ENCODE assay signal across 8 cellular contexts in genomic region chr17:75404739-75405364, GRCh38. TPM values are rescaled to one million over a fixed set of nuclear protein-coding genes. Genes with fewer than 3 reads are reported as not detected.
DNase-seq lines count a peak whose midpoint lies in the region; ATAC-seq and TF ChIP-seq lines count a peak whose summit lies in the region.

No MANE protein-coding gene starts in this region.

- TF ChIP-seq CTCF in endothelial cell (IDR thresholded peaks at IDR 0.05; ENCODE audit: unreplicated experiment): no peak

- DNase-seq in NCI-H460 (ENCODE audit: extremely low read depth, low read depth): peak; percentile 7
- peak; percentile 34 to 47 (median 38) for DNase-seq in activated CD8-positive, alpha-beta memory T cell treated with anti-CD3 and anti-CD28 coated beads for 48 hours (ENCODE audit: low read depth in 2 of 3, low spot score in 2 of 3)
- DNase-seq in endothelial cell (ENCODE audit: low spot score): peak; percentile 43
- DNase-seq in mucosa of gallbladder (ENCODE audit: low spot score): peak; percentile 25
- DNase-seq in stimulated activated naive CD8-positive, alpha-beta T cell treated with anti-CD3 and anti-CD28 coated beads, Interleukin-15, Interleukin-2, amounts not matched to agents 100 U/mL and 50 U/mL, for 24 hours: peak; percentile 68
- DNase-seq in NOMO-1 treated with DMSO at 0.1 percent for 48 hours (lab: John Stamatoyannopoulos, UW; ENCODE audit: unreplicated experiment): no peak

- H3K9me3 Mint-ChIP-seq in endothelial cell (ENCODE audit: unreplicated experiment): no peaks in the 10 kb centered on the region

- ATAC-seq in GM18520 (IDR thresholded peaks at IDR 0.05; ENCODE audit: unreplicated experiment) (peak; percentile 1), HG02870 (IDR thresholded peaks at IDR 0.05; ENCODE audit: unreplicated experiment) (peak; percentile 14)
- ATAC-seq in stimulated activated naive CD8-positive, alpha-beta T cell treated with anti-CD3 and anti-CD28 coated beads, Interleukin-15, Interleukin-2, amounts not matched to agents 100 U/mL and 50 U/mL, for 24 hours: peak; percentile 29

- H3K4me1 Mint-ChIP-seq in endothelial cell (ENCODE audit: unreplicated experiment): peaks cover 15% of the 10 kb centered on the region

- H3K27ac Mint-ChIP-seq in endothelial cell (ENCODE audit: unreplicated experiment): peak overlapping the region; percentile 95

- peaks cover 7% of the 10 kb centered on the region for H3K27me3 Mint-ChIP-seq in endothelial cell (ENCODE audit: unreplicated experiment)

- H3K36me3 Mint-ChIP-seq in endothelial cell (ENCODE audit: low read depth, unreplicated experiment): no peaks in the 10 kb centered on the region

- peak overlapping the region; percentile 97 for H3K4me3 Mint-ChIP-seq in endothelial cell (ENCODE audit: unreplicated experiment)

RNA-seq across cellular contexts. Expression of gene GRB2, which starts 0.6 kb away (rescaled TPM):
- total RNA-seq in NCI-H460 (2014; rRNA removed; shearing (Covaris generic)): 92.0 and 95.9 TPM in 2 replicates
- 70.2 and 89.7 TPM in 2 replicates for polyA plus RNA-seq in NCI-H460 (2014; cell fraction: nucleus; rRNA removed)
- 95.0 TPM for total RNA-seq in endothelial cell (ENCODE audit: unreplicated experiment)
- total RNA-seq in mucosa of gallbladder: 94.3 TPM

RNA-seq across cellular contexts. Expression of gene TMEM94, which starts 51.6 kb away (rescaled TPM):
- total RNA-seq in NCI-H460 (2014; rRNA removed; shearing (Covaris generic)): 39.8 and 49.8 TPM in 2 replicates
- polyA plus RNA-seq in NCI-H460 (2014; cell fraction: nucleus; rRNA removed): 108 and 230 TPM in 2 replicates
- total RNA-seq in endothelial cell (ENCODE audit: unreplicated experiment): 111 TPM
- total RNA-seq in mucosa of gallbladder: 106 TPM
